In genomic region chr2:15622214-15622613, GRCh38 we compare ENCODE assay signal across 25 cellular contexts.
"Had no signal": no experiment of that assay in that cellular context is flagged by ENCODE, and none has a peak within 500 bp of the region (broad histone marks: within the 10 kb centered on the region; RNA-seq: fewer than 3 reads in every experiment).

No MANE protein-coding gene starts in this region.

- FAIRE-seq: urothelium cell line had no signal

- H3K9me3 ChIP-seq: stomach, suprapubic skin, testis, thoracic aorta, thyroid gland, tibial artery, tibial nerve, transverse colon, upper lobe of left lung, upper lobe of right lung, uterus, vagina had no signal

- H3K27me3 ChIP-seq: stomach, suprapubic skin, testis, thyroid gland, tibial artery, tibial nerve, transverse colon, upper lobe of left lung, upper lobe of right lung, uterus, vagina had no signal

- H3K4me3 ChIP-seq: stomach, suprapubic skin, testis, thoracic aorta, thyroid gland, tibial artery, tibial nerve, transverse colon, upper lobe of left lung, upper lobe of right lung, uterus, vagina had no signal

- H3K27ac ChIP-seq: stomach, suprapubic skin, testis, thoracic aorta, thyroid gland, tibial artery, tibial nerve, transverse colon, upper lobe of left lung, upper lobe of right lung, uterus, vagina had no signal

- H3K4me1 ChIP-seq: stomach, suprapubic skin, testis, thyroid gland, tibial artery, tibial nerve, transverse colon, upper lobe of left lung, upper lobe of right lung, uterus, vagina had no signal

- H3K36me3 ChIP-seq: uterus had no signal

- DNase-seq: stimulated activated CD4-positive, alpha-beta T cell treated with anti-CD3 and anti-CD28 coated beads, Interleukin-2, amount 100 ng/mL, for 48 hours; stimulated activated CD4-positive, alpha-beta T cell treated with anti-CD3 and anti-CD28 coated beads, Interleukin-4, amount 100 ng/mL, for 1 hour; stimulated activated CD4-positive, alpha-beta T cell treated with anti-CD3 and anti-CD28 coated beads, Interleukin-4, amount 100 ng/mL, for 24 hours; stimulated activated CD4-positive, alpha-beta T cell treated with anti-CD3 and anti-CD28 coated beads, Interleukin-4, amount 100 ng/mL, for 4 hours; stimulated activated CD8-positive, alpha-beta memory T cell treated with anti-CD3 and anti-CD28 coated beads, Interleukin-4, amount 100 ng/mL, for 48 hours; stimulated activated naive B cell treated with anti-CD40 and anti-IgM and Interleukin-4, amounts not matched to agents 10 μg/mL and 1 μg/mL and 100 μg/mL, for 72 hours; stimulated activated naive CD4-positive, alpha-beta T cell; stimulated activated naive CD4-positive, alpha-beta T cell treated with Interleukin-2 at 50 U/mL for 16 hours; stimulated activated naive CD8-positive, alpha-beta T cell treated with anti-CD3 and anti-CD28 coated beads, Interleukin-15, amount 100 ng/mL, for 72 hours; stimulated activated naive CD8-positive, alpha-beta T cell treated with anti-CD3 and anti-CD28 coated beads, Interleukin-15, Interleukin-2, amounts not matched to agents 100 U/mL and 50 U/mL, for 24 hours; stomach; substantia nigra; testis; thyroid gland; tibial artery; transverse colon; trophoblast cell; upper lobe of left lung; upper lobe of right lung; uterus had no signal
